In the genomic region with DNA sequence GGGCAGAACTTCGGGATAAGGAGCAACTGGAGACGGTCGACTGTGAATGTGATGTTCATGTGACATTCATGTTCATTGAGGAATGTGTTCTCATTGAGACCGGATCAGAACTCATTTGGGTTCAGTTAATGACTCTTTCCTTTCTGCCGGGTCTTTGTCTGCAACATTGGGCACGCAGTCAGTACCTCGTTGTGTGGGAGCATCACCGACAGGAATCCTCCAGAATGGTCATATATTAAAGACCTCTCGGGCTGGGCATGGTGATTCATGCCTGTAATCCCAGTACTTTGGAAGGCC, we compare ENCODE assay signal across 1 cellular context.
TF ChIP-seq lines count a peak whose summit lies in the region.

No MANE protein-coding gene starts in this region.

TF ChIP-seq in H1, 55 proteins besides CTCF, POLR2A, EP300 and RAD21 (continued from another document):
- TF ChIP-seq, protein P1, sequence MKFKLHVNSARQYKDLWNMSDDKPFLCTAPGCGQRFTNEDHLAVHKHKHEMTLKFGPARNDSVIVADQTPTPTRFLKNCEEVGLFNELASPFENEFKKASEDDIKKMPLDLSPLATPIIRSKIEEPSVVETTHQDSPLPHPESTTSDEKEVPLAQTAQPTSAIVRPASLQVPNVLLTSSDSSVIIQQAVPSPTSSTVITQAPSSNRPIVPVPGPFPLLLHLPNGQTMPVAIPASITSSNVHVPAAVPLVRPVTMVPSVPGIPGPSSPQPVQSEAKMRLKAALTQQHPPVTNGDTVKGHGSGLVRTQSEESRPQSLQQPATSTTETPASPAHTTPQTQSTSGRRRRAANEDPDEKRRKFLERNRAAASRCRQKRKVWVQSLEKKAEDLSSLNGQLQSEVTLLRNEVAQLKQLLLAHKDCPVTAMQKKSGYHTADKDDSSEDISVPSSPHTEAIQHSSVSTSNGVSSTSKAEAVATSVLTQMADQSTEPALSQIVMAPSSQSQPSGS (IDR thresholded peaks at IDR 0.05; ENCODE audit: low read length) = peak; percentile 60; the same call in 1 of the 2 replicates
